ENCODE assay signal across 8 cellular contexts in genomic region chrX:100636321-100636991, GRCh38. TPM values are rescaled to one million over a fixed set of nuclear protein-coding genes. Genes with fewer than 3 reads are reported as not detected.
DNase-seq lines count a peak whose midpoint lies in the region; ATAC-seq and TF ChIP-seq lines count a peak whose summit lies in the region.

Gene TSPAN6 (minus strand): TSS chrX:100636806. CDS start chrX:100636694, 112 bp downstream.

- no peaks in the 10 kb centered on the region for H3K9me3 ChIP-seq in lung (ENCODE audit: control insufficient read depth in 2 of 2, insufficient read depth in 1 of 2, low read length in 1 of 2)

- ATAC-seq in HG03025 (IDR thresholded peaks at IDR 0.05; ENCODE audit: low FRiP score, unreplicated experiment) (peak; percentile 70), lung (ENCODE audit: insufficient read depth, low FRiP score) (peak; percentile 92)
- peak; percentile 98 for ATAC-seq in effector memory CD8-positive, alpha-beta T cell (replicated peaks)

- peak within 1 kb of the TSS; percentile 26 to 81 for H3K27ac Mint-ChIP-seq in effector memory CD8-positive, alpha-beta T cell

- H3K27ac ChIP-seq in lung (ENCODE audit: low read depth in 1 of 2, low read length in 1 of 2), result peak within 1 kb of the TSS in 1 of 2 donors; percentile 59

- H3K4me1 Mint-ChIP-seq in effector memory CD8-positive, alpha-beta T cell (ENCODE audit: low read depth in 2 of 2), result peaks cover 0 to 3% of the 10 kb centered on the region in 2 donors

- 2 to 30% methylated on average over 28 to 51 of the region's 51 CpGs for WGBS in lung, 2 donors

- peak; percentile 74 for DNase-seq in GM13976 (ENCODE audit: low spot score)
- peak; percentile 93 for DNase-seq in NCI-H2227 (lab: John Stamatoyannopoulos, UW; ENCODE audit: unreplicated experiment)
- DNase-seq in activated CD8-positive, alpha-beta memory T cell treated with anti-CD3 and anti-CD28 coated beads for 1 hour (ENCODE audit: extremely low read depth in 1 of 2, low read depth in 1 of 2), result peak; percentile 33 to 47
- peak; percentile 40 to 47 (median 45) for DNase-seq in effector memory CD8-positive, alpha-beta T cell
- peak; percentile 76 for DNase-seq in lung (ENCODE audit: low spot score)
- DNase-seq in stimulated activated CD4-positive, alpha-beta T cell treated with anti-CD3 and anti-CD28 coated beads, TNF-alpha, amount 100 ng/mL, for 1 hour (ENCODE audit: low read depth in 3 of 3, low spot score in 1 of 3), result peak; percentile 31 to 55 (median 46)
- no peak for DNase-seq in NCI-H345 treated with DMSO at 0.1 percent for 48 hours (lab: John Stamatoyannopoulos, UW; ENCODE audit: unreplicated experiment)

- in situ Hi-C loops in GM13976 (cut with MboI; ENCODE audit: low sequenced_read_pairs, unreplicated experiment), result no loop called here

- H3K27me3 ChIP-seq in lung (ENCODE audit: control insufficient read depth, insufficient read depth), result no peaks in the 10 kb centered on the region

- no peak for TF ChIP-seq CTCF in GM13976 (IDR thresholded peaks at IDR 0.05; ENCODE audit: borderline replicate concordance, control extremely low read depth, extremely low read depth, insufficient read depth, missing control alignments)
- TF ChIP-seq CTCF in lung (IDR thresholded peaks at IDR 0.05; ENCODE audit: control extremely low read depth, extremely low read depth), result peak; percentile 11

- peaks cover 6% of the 10 kb centered on the region for H3K36me3 Mint-ChIP-seq in effector memory CD8-positive, alpha-beta T cell (ENCODE audit: insufficient read depth)

- no peaks in the 10 kb centered on the region for H3K36me3 ChIP-seq in lung (ENCODE audit: control insufficient read depth in 2 of 2, insufficient read depth in 2 of 2, low read length in 2 of 2)

- peak within 1 kb of the TSS; percentile 80 to 86 for H3K4me3 Mint-ChIP-seq in effector memory CD8-positive, alpha-beta T cell

- no peaks in the 10 kb centered on the region for H3K4me1 ChIP-seq in lung (ENCODE audit: control insufficient read depth in 2 of 2, insufficient read depth in 2 of 2, low read length in 2 of 2)

- H3K4me3 ChIP-seq in lung, result peak within 1 kb of the TSS; percentile 37

- H3K9me3 Mint-ChIP-seq in effector memory CD8-positive, alpha-beta T cell, result no peaks in the 10 kb centered on the region

- peaks cover 11 to 21% of the 10 kb centered on the region in 2 donors for H3K27me3 Mint-ChIP-seq in effector memory CD8-positive, alpha-beta T cell

RNA-seq across cellular contexts. Expression of gene TSPAN6, which starts in this region (rescaled TPM):
- total RNA-seq in lung, result 10 to 100 TPM; 17.4 to 56.2 TPM
- 10 to 100 TPM; 11.7 to 15.1 TPM for polyA plus RNA-seq in lung
